In the genomic region with DNA sequence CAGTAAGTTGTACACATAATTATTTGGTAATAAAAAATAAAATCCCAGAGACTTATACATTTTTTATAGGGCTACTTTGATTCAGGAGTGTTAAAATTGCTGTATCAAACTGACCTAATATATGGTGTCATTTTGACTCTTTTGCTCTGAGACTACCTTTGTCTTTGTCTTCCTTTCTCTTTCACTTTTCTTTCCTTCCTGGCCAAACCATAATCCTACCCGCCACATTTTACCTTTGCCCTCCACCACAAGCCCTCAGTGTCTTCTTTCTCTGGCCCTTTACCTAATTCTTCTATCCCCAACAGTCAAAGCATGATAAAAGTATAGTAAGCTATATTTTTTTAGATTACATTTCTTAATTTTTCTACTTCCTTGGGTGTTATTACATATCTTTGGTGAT, we compare ENCODE assay signal across 28 cellular contexts.
"Had no signal": no experiment of that assay in that cellular context is flagged by ENCODE, and none has a peak within 500 bp of the region (broad histone marks: within the 10 kb centered on the region; RNA-seq: fewer than 3 reads in every experiment).

No MANE protein-coding gene starts in this region.

- H3K9me3 ChIP-seq: MG63 had no signal

- H3K4me3 Mint-ChIP-seq: activated naive CD4-positive, alpha-beta T cell treated with anti-CD3 and anti-CD28 coated beads, Interleukin-2, amount 50 U/mL, for 24 hours; brain; central memory CD8-positive, alpha-beta T cell; T-cell had no signal

- H3K4me3 ChIP-seq: MG63, SK-N-MC had no signal

- H3K36me3 ChIP-seq: MG63 had no signal

- H3K36me3 Mint-ChIP-seq: brain had no signal

- H3K27ac ChIP-seq: SK-N-MC, VCaP had no signal

- H3K9me3 Mint-ChIP-seq: central memory CD8-positive, alpha-beta T cell had no signal

- H3K27ac Mint-ChIP-seq: activated naive CD4-positive, alpha-beta T cell treated with anti-CD3 and anti-CD28 coated beads, Interleukin-2, amount 50 U/mL, for 24 hours; brain had no signal

- ATAC-seq: Panc1, Right ventricle myocardium inferior, T-cell had no signal

- FAIRE-seq: astrocyte had no signal

- H3K27me3 ChIP-seq: MG63 had no signal

- DNase-seq: activated CD4-positive, alpha-beta T cell treated with anti-CD3 and anti-CD28 coated beads, Interleukin-2, amount 50 U/mL, for 48 hours; activated CD4-positive, CD25-positive, alpha-beta regulatory T cell; activated CD8-positive, alpha-beta memory T cell treated with anti-CD3 and anti-CD28 coated beads, Interleukin-2, amount 50 U/mL, for 48 hours; activated effector memory CD4-positive, alpha-beta T cell treated with Interleukin-2 at 50 U/mL for 16 hours; activated naive CD4-positive, alpha-beta T cell; activated T-cell treated with anti-CD3 and anti-CD28 coated beads, Interleukin-2, amount 50 U/mL, for 1 hour; amygdala; cortex of kidney; MG63; NCI-H1105; NCI-H1436; NCI-H1694 treated with DMSO at 0.1 percent for 48 hours; NCI-H2029 treated with DMSO at 0.1 percent for 48 hours; NCI-H345; NCI-H510A treated with DMSO at 0.1 percent for 48 hours; NCI-H69; NK-92 treated with Interleukin-12 subunit alpha and Interleukin-12 subunit beta, amount 100 ng/mL, for 24 hours; OCI-M1; RPMI8226; T-cell had no signal

- H3K27me3 Mint-ChIP-seq: activated naive CD4-positive, alpha-beta T cell treated with anti-CD3 and anti-CD28 coated beads, Interleukin-2, amount 50 U/mL, for 24 hours; brain; central memory CD8-positive, alpha-beta T cell; T-cell had no signal

- H3K4me1 Mint-ChIP-seq: brain; central memory CD8-positive, alpha-beta T cell had no signal
